ENCODE assay signal across 29 cellular contexts in the genomic region with DNA sequence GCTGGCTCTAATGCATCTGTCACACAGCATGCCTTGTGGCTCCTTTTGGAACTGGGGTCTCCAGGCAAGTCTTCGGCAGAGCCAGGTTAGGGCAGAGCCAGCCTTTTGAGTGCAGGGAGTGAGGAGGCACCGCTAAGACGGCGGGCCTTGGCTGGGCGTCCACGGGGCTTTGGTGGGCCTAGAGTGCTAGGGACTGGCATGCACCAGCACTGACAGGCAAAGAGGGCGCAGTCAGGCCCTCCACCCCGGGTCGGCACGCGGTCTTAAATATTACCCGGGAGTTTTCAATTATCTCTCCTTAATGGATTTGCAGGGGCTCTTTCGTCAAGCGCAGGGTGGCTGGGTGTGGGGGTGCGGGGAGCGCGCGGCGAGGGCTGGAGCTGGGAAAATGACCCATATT.
"Had no signal": no experiment of that assay in that cellular context is flagged by ENCODE, and none has a peak within 500 bp of the region (broad histone marks: within the 10 kb centered on the region; RNA-seq: fewer than 3 reads in every experiment).

No MANE protein-coding gene starts in this region.

- FAIRE-seq: astrocyte, bronchial epithelial cell had no signal

- DNase-seq: activated effector memory CD4-positive, alpha-beta T cell treated with anti-CD3 and anti-CD28 coated beads, Interleukin-2, amount 50 U/mL, for 16 hours; activated effector memory CD4-positive, alpha-beta T cell treated with Interleukin-2 at 50 U/mL for 16 hours; activated gamma-delta T cell; activated gamma-delta T cell treated with Interleukin-2 at 50 U/mL for 16 hours; activated naive CD4-positive, alpha-beta T cell; activated naive CD4-positive, alpha-beta T cell treated with anti-CD3 and anti-CD28 coated beads for 36 hours; activated naive CD4-positive, alpha-beta T cell treated with anti-CD3 and anti-CD28 coated beads, Interleukin-2, amount 10 ng/mL, durations not matched to agents 7 days and 5 days; activated naive CD4-positive, alpha-beta T cell treated with anti-CD3 and anti-CD28 coated beads, Interleukin-2, amount 50 U/mL, for 16 hours; activated naive CD4-positive, alpha-beta T cell treated with Interleukin-2 at 50 U/mL for 16 hours; activated naive CD8-positive, alpha-beta T cell treated with anti-CD3 and anti-CD28 coated beads for 36 hours; activated naive CD8-positive, alpha-beta T cell treated with anti-CD3 and anti-CD28 coated beads, Interleukin-2, amount 10 ng/mL, durations not matched to agents 7 days and 5 days; activated naive CD8-positive, alpha-beta T cell treated with anti-CD3 and anti-CD28 coated beads, Interleukin-2, amount 50 U/mL, for 24 hours; activated T-cell treated with anti-CD3 and anti-CD28 coated beads, Interleukin-2, amount 50 U/mL, for 1 hour; activated T-cell treated with anti-CD3 and anti-CD28 coated beads, Interleukin-2, amount 50 U/mL, for 24 hours; activated T-cell treated with anti-CD3 and anti-CD28 coated beads, Interleukin-2, amount 50 U/mL, for 4 hours; activated T-cell treated with anti-CD3 and anti-CD28 coated beads, Interleukin-2, amount 50 U/mL, for 48 hours; activated T-cell treated with anti-CD3 and anti-CD28 coated beads, Interleukin-2, amount 50 U/mL, for 72 hours; adrenal gland; amniotic stem cell; amygdala; anterior cingulate cortex; aorta; body of pancreas; brain microvascular endothelial cell; caudate nucleus; central memory CD4-positive, alpha-beta T cell; cerebellar nuclear complex had no signal
